In genomic region chr17:80043963-80044362, GRCh38 we compare ENCODE assay signal across 22 cellular contexts. TPM values are rescaled to one million over a fixed set of nuclear protein-coding genes. Genes with fewer than 3 reads are reported as not detected.
DNase-seq lines count a peak whose midpoint lies in the region; ATAC-seq, FAIRE-seq and TF ChIP-seq lines count a peak whose summit lies in the region.
"Had no signal": no experiment of that assay in that cellular context is flagged by ENCODE, and none has a peak within 500 bp of the region (broad histone marks: within the 10 kb centered on the region; RNA-seq: fewer than 3 reads in every experiment).

No MANE protein-coding gene starts in this region.

- no peak overlapping the region for H3K4ac ChIP-seq in IMR-90 (ENCODE audit: low read depth, low read length)

- FAIRE-seq in urothelium cell line (lab: Jason Lieb, UNC): peak; percentile 50
- FAIRE-seq: D721Med, G401.6, GM12891, GM19239, H54 had no signal

- DNase-seq in D341Med (ENCODE audit: low spot score) (peak; percentile 5), IMR-90 (no peak), chondrocyte (ENCODE audit: low spot score) (peak; percentile 4), urothelium cell line (ENCODE audit: low spot score) (no peak), dermis blood vessel endothelial cell (no peak)
- no peak for DNase-seq in NK-92 treated with Interleukin-12 subunit alpha and Interleukin-12 subunit beta, amount 100 ng/mL, for 24 hours (lab: John Stamatoyannopoulos, UW)
- DNase-seq: ACHN; BE2C; C1 segment of cervical spinal cord; CD4-positive, CD25-positive, alpha-beta regulatory T cell; CD8-positive, alpha-beta memory T cell; COR-L47; HCEC 1CT; HFFc6 had no signal

- H2BK20ac ChIP-seq in IMR-90 (ENCODE audit: low read depth, low read length): no peak overlapping the region

- no peaks in the 10 kb centered on the region for H3K27me3 ChIP-seq in IMR-90 (ENCODE audit: control insufficient read depth, insufficient read depth, low read length)
- H3K27me3 ChIP-seq: BE2C had no signal

- peaks cover 8% of the 10 kb centered on the region for H3K36me3 ChIP-seq in IMR-90 (ENCODE audit: control insufficient read depth, insufficient read depth, low read length)
- H3K36me3 ChIP-seq: BE2C had no signal

- no peak overlapping the region for H3K4me3 Mint-ChIP-seq in chondrocyte (ENCODE audit: unreplicated experiment)
- H3K4me3 Mint-ChIP-seq: CD4-positive, CD25-positive, alpha-beta regulatory T cell; CD8-positive, alpha-beta memory T cell; GM23338; HFFc6 had no signal

- no peak overlapping the region for H2AK9ac ChIP-seq in IMR-90 (replicated peaks; ENCODE audit: low read depth, low read length, poor library complexity)

- no peak overlapping the region for H2BK120ac ChIP-seq in IMR-90 (ENCODE audit: low read depth, low read length)

- H3K9ac ChIP-seq in IMR-90 (ENCODE audit: low read depth, low read length): no peak overlapping the region

- H4K5ac ChIP-seq in IMR-90 (ENCODE audit: low read depth, low read length): no peak overlapping the region

- H2BK5ac ChIP-seq in IMR-90 (ENCODE audit: low read depth, low read length, poor library complexity, severe bottlenecking): no peak overlapping the region

- no peak overlapping the region for H2BK15ac ChIP-seq in IMR-90 (ENCODE audit: low read depth, low read length)

- no peaks in the 10 kb centered on the region for H3K79me1 ChIP-seq in IMR-90 (ENCODE audit: low read depth in 1 of 2, low read length in 2 of 2)

- POLR2A ChIA-PET in IMR-90 (lab: Charles Lee; ENCODE audit: unreplicated experiment): no interaction called here

- in situ Hi-C loops in IMR-90 (cut with MboI; ENCODE audit: low sequenced_read_pairs): no loop called here

- TF ChIP-seq POLR2A in IMR-90 (IDR thresholded peaks at IDR 0.05; ENCODE audit: low read depth, low read length): no peak

- no peak overlapping the region for H3K14ac ChIP-seq in IMR-90 (replicated peaks; ENCODE audit: low read depth, low read length)

- no peak overlapping the region for H3K23ac ChIP-seq in IMR-90 (ENCODE audit: low read depth, low read length)

- CTCF ChIA-PET in IMR-90 (lab: Yijun Ruan, JAX): no interaction called here

- no peaks in the 10 kb centered on the region for H3K4me1 Mint-ChIP-seq in chondrocyte (ENCODE audit: low read depth)
- H3K4me1 Mint-ChIP-seq: CD8-positive, alpha-beta memory T cell; GM23338 had no signal

- BruUV-seq in IMR-90 (replicated peaks; lab: Mats Ljungman, UMichigan): no TSS peak

- no peaks in the 10 kb centered on the region for H3K9me3 Mint-ChIP-seq in chondrocyte (ENCODE audit: low read depth)
- H3K9me3 Mint-ChIP-seq: CD4-positive, CD25-positive, alpha-beta regulatory T cell; CD8-positive, alpha-beta memory T cell; HFFc6 had no signal

- H3K18ac ChIP-seq in IMR-90 (ENCODE audit: low read depth, low read length): no peak overlapping the region

- H2AK5ac ChIP-seq in IMR-90 (ENCODE audit: low read depth, low read length): no peak overlapping the region

- dilution Hi-C loops in IMR-90 (cut with HindIII; ENCODE audit: low sequenced_read_pairs, unreplicated experiment): no loop called here

- 0 out of 2 replicates have a peak overlapping the region, but pooled peaks have one; percentile 10 for H3K56ac ChIP-seq in IMR-90 (ENCODE audit: extremely low read depth, insufficient read depth, low read length)

- H2AFZ ChIP-seq in IMR-90 (replicated peaks; ENCODE audit: low read length, poor library complexity): no peak overlapping the region
- H2AFZ ChIP-seq: GM23338 had no signal

- WGBS in IMR-90 (ENCODE audit: extremely low coverage in 2 of 2, insufficient read length in 1 of 2), 2 experiments: no CpG with 5 or more reads among the region's 6 CpGs

- H3K27ac ChIP-seq in IMR-90 (ENCODE audit: insufficient read depth, low read length): no peak overlapping the region
- H3K27ac ChIP-seq: HL-60 had no signal

- TF ChIP-seq RAD21 in IMR-90 (IDR thresholded peaks at IDR 0.05; ENCODE audit: low read length): no peak

- H4K20me1 ChIP-seq in IMR-90 (ENCODE audit: insufficient read depth, low read length): no peaks in the 10 kb centered on the region

- H3K4me3 ChIP-seq in IMR-90 (ENCODE audit: insufficient read depth, low read depth, low read length): no peak overlapping the region
- H3K4me3 ChIP-seq: GM23338 had no signal

- no peak overlapping the region for H3K4me2 ChIP-seq in IMR-90 (ENCODE audit: low read depth, low read length)
- H3K4me2 ChIP-seq: GM23338 had no signal

- peaks cover 15% of the 10 kb centered on the region for H3K36me3 Mint-ChIP-seq in chondrocyte (ENCODE audit: low read depth)
- H3K36me3 Mint-ChIP-seq: CD4-positive, CD25-positive, alpha-beta regulatory T cell; CD8-positive, alpha-beta memory T cell had no signal

- no peak overlapping the region for H3K27ac Mint-ChIP-seq in chondrocyte (ENCODE audit: unreplicated experiment)
- H3K27ac Mint-ChIP-seq: CD4-positive, CD25-positive, alpha-beta regulatory T cell; GM23338; HFFc6 had no signal

- no peaks in the 10 kb centered on the region for H3K27me3 Mint-ChIP-seq in chondrocyte (ENCODE audit: low read depth)

- H4K8ac ChIP-seq in IMR-90 (ENCODE audit: low read depth in 2 of 2, low read length in 2 of 2): no peak overlapping the region

- intact Hi-C loops in IMR-90 (cut with micrococcal nuclease): no loop called here

- no peaks in the 10 kb centered on the region for H3K9me1 ChIP-seq in IMR-90 (ENCODE audit: insufficient read depth, low read length)

- ATAC-seq in IMR-90 (ENCODE audit: low read depth) (no peak), GM21381 (IDR thresholded peaks at IDR 0.05; ENCODE audit: unreplicated experiment) (no peak)
- ATAC-seq: GM23338 had no signal

- H4K91ac ChIP-seq in IMR-90 (ENCODE audit: insufficient read depth, low read depth, low read length): no peak overlapping the region

- H3K9me3 ChIP-seq in IMR-90 (ENCODE audit: control insufficient read depth, insufficient read depth, low read length): 0 out of 2 replicates have a peak, but pooled peaks cover 1% of the 10 kb centered on the region
- H3K9me3 ChIP-seq: BE2C had no signal

- H3K4me1 ChIP-seq in IMR-90 (ENCODE audit: control insufficient read depth, insufficient read depth, low read length): no peaks in the 10 kb centered on the region

- no peak for TF ChIP-seq CTCF in IMR-90 (conservative IDR thresholded peaks at IDR 0.05; ENCODE audit: low read depth, low read length)
- TF ChIP-seq CTCF in chondrocyte (IDR thresholded peaks at IDR 0.05): no peak

TF ChIP-seq in IMR-90, 13 proteins besides CTCF, POLR2A, EP300 and RAD21:
- TF ChIP-seq FOS (IDR thresholded peaks at IDR 0.05; ENCODE audit: low read depth, low read length) (no peak), CEBPB (IDR thresholded peaks at IDR 0.05; ENCODE audit: low read depth, low read length) (no peak), NFE2L2 (IDR thresholded peaks at IDR 0.05; ENCODE audit: low read depth, low read length) (no peak), CHD1 (IDR thresholded peaks at IDR 0.05; ENCODE audit: low read depth, low read length) (no peak), SMC3 (IDR thresholded peaks at IDR 0.05; ENCODE audit: low read depth, low read length) (no peak), RFX5 (IDR thresholded peaks at IDR 0.05; ENCODE audit: low read depth, low read length) (no peak), RCOR1 (IDR thresholded peaks at IDR 0.05; ENCODE audit: insufficient replicate concordance, low read length) (no peak), BHLHE40 (IDR thresholded peaks at IDR 0.05; ENCODE audit: low read depth, low read length) (no peak), MAZ (IDR thresholded peaks at IDR 0.05; ENCODE audit: borderline replicate concordance, low read depth, low read length) (no peak), MXI1 (IDR thresholded peaks at IDR 0.05; ENCODE audit: borderline replicate concordance, low read depth, low read length) (no peak), MAFK (IDR thresholded peaks at IDR 0.05; ENCODE audit: low read depth, low read length) (no peak)
- TF ChIP-seq, protein P1, sequence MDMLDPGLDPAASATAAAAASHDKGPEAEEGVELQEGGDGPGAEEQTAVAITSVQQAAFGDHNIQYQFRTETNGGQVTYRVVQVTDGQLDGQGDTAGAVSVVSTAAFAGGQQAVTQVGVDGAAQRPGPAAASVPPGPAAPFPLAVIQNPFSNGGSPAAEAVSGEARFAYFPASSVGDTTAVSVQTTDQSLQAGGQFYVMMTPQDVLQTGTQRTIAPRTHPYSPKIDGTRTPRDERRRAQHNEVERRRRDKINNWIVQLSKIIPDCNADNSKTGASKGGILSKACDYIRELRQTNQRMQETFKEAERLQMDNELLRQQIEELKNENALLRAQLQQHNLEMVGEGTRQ (IDR thresholded peaks at IDR 0.05; ENCODE audit: low read depth, low read length): no peak
- TF ChIP-seq, protein P2, sequence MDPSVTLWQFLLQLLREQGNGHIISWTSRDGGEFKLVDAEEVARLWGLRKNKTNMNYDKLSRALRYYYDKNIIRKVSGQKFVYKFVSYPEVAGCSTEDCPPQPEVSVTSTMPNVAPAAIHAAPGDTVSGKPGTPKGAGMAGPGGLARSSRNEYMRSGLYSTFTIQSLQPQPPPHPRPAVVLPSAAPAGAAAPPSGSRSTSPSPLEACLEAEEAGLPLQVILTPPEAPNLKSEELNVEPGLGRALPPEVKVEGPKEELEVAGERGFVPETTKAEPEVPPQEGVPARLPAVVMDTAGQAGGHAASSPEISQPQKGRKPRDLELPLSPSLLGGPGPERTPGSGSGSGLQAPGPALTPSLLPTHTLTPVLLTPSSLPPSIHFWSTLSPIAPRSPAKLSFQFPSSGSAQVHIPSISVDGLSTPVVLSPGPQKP (IDR thresholded peaks at IDR 0.05; ENCODE audit: borderline replicate concordance, low read depth, low read length): no peak

RNA-seq across cellular contexts. Expression of gene CCDC40, which starts 7.5 kb away (rescaled TPM):
- total RNA-seq in IMR-90 (2012; rRNA removed) (0.90 and 1.9 TPM in 2 replicates), chondrocyte (5.8 to 11.8 TPM (median 6.5 TPM) in 3 replicates), dermis blood vessel endothelial cell (1.4 and 2.2 TPM in 2 replicates)
- polyA plus RNA-seq in IMR-90 (2012; rRNA removed): 3.8 and 4.7 TPM in 2 replicates
- polyA plus RNA-seq in IMR-90 (2012; cell fraction: cytosol; rRNA removed): 1.2 and 1.6 TPM in 2 replicates
- 17.9 and 21.8 TPM in 2 replicates for polyA plus RNA-seq in IMR-90 (2012; cell fraction: nucleus; rRNA removed; ENCODE audit: low replicate concordance)
- polyA plus RNA-seq: CD4-positive, CD25-positive, alpha-beta regulatory T cell; CD8-positive, alpha-beta memory T cell had no signal

RNA-seq across cellular contexts. Expression of gene TBC1D16, which starts 8.3 kb away (rescaled TPM):
- 14.4 and 16.7 TPM in 2 replicates for total RNA-seq in IMR-90 (2012; rRNA removed)
- polyA plus RNA-seq in IMR-90 (2012; rRNA removed): 9.2 and 10.1 TPM in 2 replicates
- 6.3 and 8.7 TPM in 2 replicates for polyA plus RNA-seq in IMR-90 (2012; cell fraction: cytosol; rRNA removed)
- 14.0 and 18.3 TPM in 2 replicates for polyA plus RNA-seq in IMR-90 (2012; cell fraction: nucleus; rRNA removed; ENCODE audit: low replicate concordance)
- 51.4 to 72.7 TPM (median 55.4 TPM) in 3 replicates for total RNA-seq in chondrocyte
- 44.9 and 61.8 TPM in 2 replicates for total RNA-seq in dermis blood vessel endothelial cell

RNA-seq across cellular contexts. Expression of gene GAA, which starts 57.4 kb away (rescaled TPM):
- total RNA-seq in IMR-90 (2012; rRNA removed) (2.2 and 3.3 TPM in 2 replicates), chondrocyte (42.3 to 59.8 TPM (median 45.7 TPM) in 3 replicates), dermis blood vessel endothelial cell (47.7 and 52.4 TPM in 2 replicates)
- polyA plus RNA-seq in IMR-90 (2012; rRNA removed): 14.0 and 14.8 TPM in 2 replicates
- polyA plus RNA-seq in IMR-90 (2012; cell fraction: cytosol; rRNA removed): 11.4 and 20.5 TPM in 2 replicates
- 47.4 and 93.1 TPM in 2 replicates for polyA plus RNA-seq in IMR-90 (2012; cell fraction: nucleus; rRNA removed; ENCODE audit: low replicate concordance)

Comparison
In these comparisons a context has a peak if more than half of its experiments do, and no peak if none do; other contexts are left out.
1. DNase-seq: peak in D341Med (single experiment) and chondrocyte (single experiment); none in IMR-90 (single experiment), urothelium cell line (single experiment), NK-92 treated with Interleukin-12 subunit alpha and Interleukin-12 subunit beta, amount 100 ng/mL, for 24 hours (single experiment) and dermis blood vessel endothelial cell (single experiment).